Comparison of ENCODE assay signal across 25 cellular contexts in the genomic region with DNA sequence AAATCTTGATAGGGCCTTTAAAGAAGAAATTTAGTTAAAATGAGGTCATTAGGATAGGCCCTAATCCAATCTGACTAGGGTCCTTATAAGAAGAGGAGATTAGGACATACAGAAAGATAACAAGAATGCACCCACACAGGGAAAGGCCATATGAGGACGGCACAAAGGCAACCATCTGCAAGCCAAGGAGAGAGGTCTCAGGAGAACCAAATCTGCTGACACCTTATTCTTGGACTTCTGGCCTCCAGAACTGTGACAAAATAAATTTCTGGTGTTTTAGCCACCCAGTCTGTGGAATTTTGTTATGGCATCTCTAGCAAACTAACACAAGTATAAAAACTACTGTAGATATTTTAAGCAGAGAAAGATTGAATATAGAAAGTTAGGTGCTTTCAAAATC. TPM values are rescaled to one million over a fixed set of nuclear protein-coding genes. Genes with fewer than 3 reads are reported as not detected.
DNase-seq lines count a peak whose midpoint lies in the region; ATAC-seq, FAIRE-seq and TF ChIP-seq lines count a peak whose summit lies in the region.
"Had no signal": no experiment of that assay in that cellular context is flagged by ENCODE, and none has a peak within 500 bp of the region (broad histone marks: within the 10 kb centered on the region; RNA-seq: fewer than 3 reads in every experiment).

No MANE protein-coding gene starts in this region.

- H3K4me2 ChIP-seq in A549 = no peak overlapping the region
- H3K4me2 ChIP-seq: BLaER1 had no signal

- no peaks in the 10 kb centered on the region for H3K9me3 ChIP-seq in A549
- no peaks in the 10 kb centered on the region for H3K9me3 ChIP-seq in adipocyte (ENCODE audit: control insufficient read depth, low read length)
- no peaks in the 10 kb centered on the region for H3K9me3 ChIP-seq in subcutaneous abdominal adipose tissue (ENCODE audit: control insufficient read depth in 5 of 5, low read length in 5 of 5)
- H3K9me3 ChIP-seq: BE2C, BLaER1 had no signal

- POLR2A ChIA-PET in A549 (lab: Yijun Ruan, JAX) = no interaction called here

- ATAC-seq in A549 (no peak), HG02981 (IDR thresholded peaks at IDR 0.05; ENCODE audit: unreplicated experiment) (no peak)

- TF ChIP-seq RAD21 in A549 (conservative IDR thresholded peaks at IDR 0.05 in 1 of 2, IDR thresholded peaks at IDR 0.05 in 1 of 2) = no peak

- CTCF ChIA-PET in A549 (lab: Yijun Ruan, JAX) = interaction anchor here (0.8 kb wide), 2 partner anchors 9 to 10 kb away, joined by 3 to 4 read pairs; no protein-coding TSS in a partner anchor

- TF ChIP-seq POLR2A in A549 (IDR thresholded peaks at IDR 0.05; ENCODE audit: low read length) = no peak

- H3K27me3 ChIP-seq in adipocyte (replicated peaks; ENCODE audit: control insufficient read depth, insufficient read depth, low read length) (no peaks in the 10 kb centered on the region), subcutaneous abdominal adipose tissue (ENCODE audit: control insufficient read depth in 5 of 5, insufficient read depth in 4 of 5, low read length in 5 of 5) (no peaks in the 10 kb centered on the region)
- H3K27me3 ChIP-seq: BE2C, BLaER1 had no signal

- H3K4me3 ChIP-seq in A549 (no peak overlapping the region), adipocyte (ENCODE audit: low read length) (no peak overlapping the region), subcutaneous abdominal adipose tissue (ENCODE audit: low read depth in 1 of 5, low read length in 5 of 5) (no peak overlapping the region)
- H3K4me3 ChIP-seq: BLaER1 had no signal

- TF ChIP-seq CTCF in A549 (IDR thresholded peaks at IDR 0.05) (no peak), GM10266 (IDR thresholded peaks at IDR 0.05; ENCODE audit: control insufficient read depth, insufficient read depth, low read depth, missing control alignments) (no peak)

- H3K9ac ChIP-seq in adipocyte (ENCODE audit: low read length) (peak overlapping the region; percentile 5), subcutaneous abdominal adipose tissue (ENCODE audit: low read length in 5 of 5) (no peak overlapping the region)
- H3K9ac ChIP-seq: BLaER1 had no signal

- FAIRE-seq in A549 (lab: Jason Lieb, UNC) = no peak
- FAIRE-seq: GM12891, GM19239 had no signal

- H3K4me1 ChIP-seq in A549 = peaks cover 16% of the 10 kb centered on the region
- peaks cover 36% of the 10 kb centered on the region for H3K4me1 ChIP-seq in adipocyte (ENCODE audit: control insufficient read depth, insufficient read depth, low read length)
- peaks cover 6 to 24% (median 18%) of the 10 kb centered on the region in 5 donors for H3K4me1 ChIP-seq in subcutaneous abdominal adipose tissue (ENCODE audit: control insufficient read depth in 5 of 5, insufficient read depth in 5 of 5, low read length in 5 of 5)
- H3K4me1 ChIP-seq: BE2C, BLaER1 had no signal

- WGBS in A549 (ENCODE audit: missing lambda C conversion rate) = 78% methylated on average over 1 of the region's 1 CpG

- DNase-seq in A549 (ENCODE audit: low read depth in 1 of 2, low spot score in 1 of 2) (no peak), NCI-H82 (lab: John Stamatoyannopoulos, UW) (peak; percentile 35), adipocyte (ENCODE audit: low read depth) (no peak), OCI-M1 (lab: John Stamatoyannopoulos, UW) (no peak), GM10266 (ENCODE audit: extremely low spot score) (no peak)
- DNase-seq: ACHN; BE2C; C1 segment of cervical spinal cord; CD4-positive, alpha-beta memory T cell; CD4-positive, CD25-positive, alpha-beta regulatory T cell; CD8-positive, alpha-beta memory T cell; COR-L47; DMS 273 treated with DMSO at 0.1 percent for 48 hours; DMS153; DMS53; DMS79; DND-41; EL; GDM1 had no signal

- no peak for TF ChIP-seq EP300 in A549 (IDR thresholded peaks at IDR 0.05)

- H3K36me3 ChIP-seq in adipocyte (ENCODE audit: control insufficient read depth, insufficient read depth, low read length, severe bottlenecking) (no peaks in the 10 kb centered on the region), subcutaneous abdominal adipose tissue (ENCODE audit: control insufficient read depth in 5 of 5, insufficient read depth in 5 of 5, low read length in 5 of 5) (no peaks in the 10 kb centered on the region)
- H3K36me3 ChIP-seq: BE2C, BLaER1 had no signal

- H3K27ac ChIP-seq in A549 (no peak overlapping the region), subcutaneous abdominal adipose tissue (ENCODE audit: low read depth, low read length) (peak overlapping the region; percentile 6)
- H3K27ac ChIP-seq: 22Rv1, BLaER1 had no signal

TF ChIP-seq in A549, 52 proteins besides CTCF, POLR2A, EP300 and RAD21:
- TF ChIP-seq MAFK (IDR thresholded peaks at IDR 0.05; ENCODE audit: partially characterized antibody) (peak; percentile 11), HEYL (CRISPR knock-in tag; IDR thresholded peaks at IDR 0.05) (no peak)

RNA-seq across cellular contexts. Expression of a gene that starts 28.6 kb away (rescaled TPM):
- polyA plus RNA-seq in A549 (2011; rRNA removed) (69.4 and 72.1 TPM in 2 replicates), A549 (2017; fragmentation: RNase III; extraction: RNeasy Plus Mini Kit Qiagen cat#74134 plus additional on column Dnase treatment) (65.8 to 91.3 TPM (median 66.3 TPM) in 3 replicates)
- 212 and 216 TPM in 2 replicates for polyA plus RNA-seq in A549 (2012; cell fraction: cytosol; rRNA removed)
- 370 and 459 TPM in 2 replicates for polyA plus RNA-seq in A549 (2012; cell fraction: nucleus; rRNA removed)
- polyA minus RNA-seq in A549 (2011; rRNA and poly(A)+ RNA removed) = 75.4 and 88.9 TPM in 2 replicates
- polyA plus RNA-seq: CD4-positive, CD25-positive, alpha-beta regulatory T cell had no signal

RNA-seq across cellular contexts. Expression of a gene that starts 39.5 kb away (rescaled TPM):
- polyA plus RNA-seq in A549 (2011; rRNA removed) (49.6 and 59.0 TPM in 2 replicates), A549 (2017; fragmentation: RNase III; extraction: RNeasy Plus Mini Kit Qiagen cat#74134 plus additional on column Dnase treatment) (11.1 to 12.5 TPM (median 11.9 TPM) in 3 replicates)
- polyA plus RNA-seq in A549 (2012; cell fraction: cytosol; rRNA removed) = 12.9 and 14.6 TPM in 2 replicates
- polyA plus RNA-seq in A549 (2012; cell fraction: nucleus; rRNA removed) = 15.8 and 20.3 TPM in 2 replicates
- polyA minus RNA-seq in A549 (2011; rRNA and poly(A)+ RNA removed) = 62.9 and 71.0 TPM in 2 replicates
